20 cellular contexts compared by ENCODE assay signal in the genomic region with DNA sequence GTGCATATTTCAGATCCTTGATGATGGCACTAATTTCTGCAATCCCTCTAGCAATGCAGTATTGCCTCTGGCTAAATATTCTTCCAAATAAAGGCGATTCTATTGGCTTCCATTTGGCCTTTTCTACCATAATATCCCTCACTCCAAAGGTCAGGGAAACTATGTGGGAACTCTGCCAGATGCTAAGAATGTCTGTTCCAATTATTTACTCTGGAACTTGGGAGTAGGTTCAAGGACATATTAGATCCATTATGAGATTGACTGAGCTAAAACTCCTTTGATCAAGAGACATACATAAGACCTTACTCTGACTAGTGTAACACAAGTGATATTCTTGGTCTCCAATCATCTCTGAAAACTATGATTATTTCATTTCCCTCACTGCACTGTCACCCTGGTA.
DNase-seq lines count a peak whose midpoint lies in the region; ATAC-seq, FAIRE-seq and TF ChIP-seq lines count a peak whose summit lies in the region.
"Had no signal": no experiment of that assay in that cellular context is flagged by ENCODE, and none has a peak within 500 bp of the region (broad histone marks: within the 10 kb centered on the region; RNA-seq: fewer than 3 reads in every experiment).

No MANE protein-coding gene starts in this region.

- TF ChIP-seq POLR2A in HepG2 (IDR thresholded peaks at IDR 0.05; ENCODE audit: insufficient read depth in 1 of 2, low read depth in 2 of 2, low read length in 2 of 2) = no peak

- H3K36me3 ChIP-seq in ACC112 (ENCODE audit: insufficient read depth, low read length) = no peaks in the 10 kb centered on the region
- H3K36me3 ChIP-seq in HepG2 (replicated peaks in 1 of 2; ENCODE audit: control insufficient read depth in 1 of 2, insufficient read depth in 2 of 2, low read length in 2 of 2) = no peaks in the 10 kb centered on the region

- in situ Hi-C loops in HepG2 (cut with HindIII; ENCODE audit: extremely low pct_ligation_motif_present, low pct_unique_long_range_greater_than_20kb) = no loop called here

- 0% methylated on average over 1 of the region's 1 CpG for WGBS in HepG2 (ENCODE audit: low lambda C conversion rate)

- H4K20me1 ChIP-seq in HepG2 (ENCODE audit: insufficient read depth, low read length) = no peaks in the 10 kb centered on the region

- ATAC-seq in HepG2 (peak; percentile 97), GM18873 (IDR thresholded peaks at IDR 0.05; ENCODE audit: low FRiP score, unreplicated experiment) (no peak)

- H3K4me2 ChIP-seq in HepG2 (ENCODE audit: low read depth, low read length) = no peak overlapping the region

- POLR2A ChIA-PET in HepG2 (lab: Yijun Ruan, JAX) = interaction anchor here (1.0 to 1.2 kb wide), 2 partner anchors 8 to 52 kb away, joined by 3 to 4 read pairs; no protein-coding TSS in a partner anchor

- no peaks in the 10 kb centered on the region for H3K4me1 Mint-ChIP-seq in activated CD4-positive, alpha-beta T cell treated with anti-CD3 and anti-CD28 coated beads, Interleukin-2, amount 10 ng/mL, durations not matched to agents 24 days and 14 days
- no peaks in the 10 kb centered on the region for H3K4me1 Mint-ChIP-seq in activated T-helper 1 cell treated with anti-CD3 and anti-CD28 coated beads, Interleukin-12 subunit alpha, Interleukin-12 subunit beta, Interleukin-2, Interleukin-4 antibody, amounts not matched to agents 30 ng/mL and 10 ng/mL and 1 ng/mL, durations not matched to agents 14 hours and 24 hours and 36 hours (ENCODE audit: low read depth)
- H3K4me1 Mint-ChIP-seq: B cell had no signal

- no peak for TF ChIP-seq RAD21 in HepG2 (CRISPR knock-in tag; IDR thresholded peaks at IDR 0.05)

- no peak overlapping the region for H3K4me3 Mint-ChIP-seq in activated CD4-positive, alpha-beta T cell treated with anti-CD3 and anti-CD28 coated beads, Interleukin-2, amount 10 ng/mL, durations not matched to agents 24 days and 14 days
- H3K4me3 Mint-ChIP-seq in activated T-helper 1 cell treated with anti-CD3 and anti-CD28 coated beads, Interleukin-12 subunit alpha, Interleukin-12 subunit beta, Interleukin-2, Interleukin-4 antibody, amounts not matched to agents 30 ng/mL and 10 ng/mL and 1 ng/mL, durations not matched to agents 14 hours and 24 hours and 36 hours = no peak overlapping the region
- H3K4me3 Mint-ChIP-seq: B cell; CD4-positive, alpha-beta T cell; H9 had no signal

- no peaks in the 10 kb centered on the region for H3K27me3 ChIP-seq in ACC112 (ENCODE audit: insufficient read depth, low read length)
- H3K27me3 ChIP-seq in HepG2 (ENCODE audit: control insufficient read depth in 1 of 2, insufficient read depth in 2 of 2, low read length in 2 of 2) = no peaks in the 10 kb centered on the region

- H3K4me1 ChIP-seq in ACC112 (ENCODE audit: control insufficient read depth, insufficient read depth, low read length, unreplicated experiment) = peaks cover 8% of the 10 kb centered on the region
- H3K4me1 ChIP-seq in HepG2 (ENCODE audit: insufficient read depth, low read length) = peaks cover 31% of the 10 kb centered on the region

- no TSS peak for BruUV-seq in HepG2 (replicated peaks; lab: Mats Ljungman, UMichigan)

- no peak overlapping the region for H3K27ac Mint-ChIP-seq in activated CD4-positive, alpha-beta T cell treated with anti-CD3 and anti-CD28 coated beads, Interleukin-2, amount 10 ng/mL, durations not matched to agents 24 days and 14 days
- no peak overlapping the region for H3K27ac Mint-ChIP-seq in activated T-helper 1 cell treated with anti-CD3 and anti-CD28 coated beads, Interleukin-12 subunit alpha, Interleukin-12 subunit beta, Interleukin-2, Interleukin-4 antibody, amounts not matched to agents 30 ng/mL and 10 ng/mL and 1 ng/mL, durations not matched to agents 14 hours and 24 hours and 36 hours
- H3K27ac Mint-ChIP-seq: B cell; CD4-positive, alpha-beta T cell had no signal

- H3K9me3 Mint-ChIP-seq in activated CD4-positive, alpha-beta T cell treated with anti-CD3 and anti-CD28 coated beads, Interleukin-2, amount 10 ng/mL, durations not matched to agents 24 days and 14 days = no peaks in the 10 kb centered on the region
- H3K9me3 Mint-ChIP-seq in activated T-helper 1 cell treated with anti-CD3 and anti-CD28 coated beads, Interleukin-12 subunit alpha, Interleukin-12 subunit beta, Interleukin-2, Interleukin-4 antibody, amounts not matched to agents 30 ng/mL and 10 ng/mL and 1 ng/mL, durations not matched to agents 14 hours and 24 hours and 36 hours = no peaks in the 10 kb centered on the region

- no peaks in the 10 kb centered on the region for H3K36me3 Mint-ChIP-seq in activated CD4-positive, alpha-beta T cell treated with anti-CD3 and anti-CD28 coated beads, Interleukin-2, amount 10 ng/mL, durations not matched to agents 24 days and 14 days (ENCODE audit: low read depth)
- no peaks in the 10 kb centered on the region for H3K36me3 Mint-ChIP-seq in activated T-helper 1 cell treated with anti-CD3 and anti-CD28 coated beads, Interleukin-12 subunit alpha, Interleukin-12 subunit beta, Interleukin-2, Interleukin-4 antibody, amounts not matched to agents 30 ng/mL and 10 ng/mL and 1 ng/mL, durations not matched to agents 14 hours and 24 hours and 36 hours (ENCODE audit: low read depth)

- H3K4me3 ChIP-seq in ACC112 (ENCODE audit: low read depth, low read length) (no peak overlapping the region), HepG2 (replicated peaks in 1 of 3; ENCODE audit: insufficient read depth in 1 of 3, low read depth in 2 of 3, low read length in 3 of 3) (no peak overlapping the region)

- intact Hi-C loops in HepG2 (cut with micrococcal nuclease; ENCODE audit: unreplicated experiment) = loop anchor here (1.0 to 5.0 kb wide), 3 partner anchors 40 to 375 kb away; no protein-coding TSS in a partner anchor
- intact Hi-C loops in activated CD4-positive, alpha-beta T cell treated with anti-CD3 and anti-CD28 coated beads, Interleukin-2, amount 10 ng/mL, durations not matched to agents 24 days and 14 days (cut with micrococcal nuclease) = no loop called here
- intact Hi-C loops in activated T-helper 1 cell treated with anti-CD3 and anti-CD28 coated beads, Interleukin-12 subunit alpha, Interleukin-12 subunit beta, Interleukin-2, Interleukin-4 antibody, amounts not matched to agents 30 ng/mL and 10 ng/mL and 1 ng/mL, durations not matched to agents 14 hours and 24 hours and 36 hours (cut with micrococcal nuclease) = no loop called here

- H3K9me3 ChIP-seq in HepG2 (ENCODE audit: low read length) = peaks cover 9% of the 10 kb centered on the region; the same call in 1 of the 2 replicates

- peak overlapping the region; percentile 32 for H2AFZ ChIP-seq in ACC112 (ENCODE audit: low read length, unreplicated experiment)
- H2AFZ ChIP-seq in HepG2 (ENCODE audit: low read length) = no peak overlapping the region

- DNase-seq in M059J (ENCODE audit: low read depth) (peak; percentile 61), fibroblast of gingiva (ENCODE audit: low read depth) (peak; percentile 20), HepG2 (ENCODE audit: low spot score) (peak; percentile 97)
- DNase-seq in activated CD4-positive, alpha-beta T cell treated with anti-CD3 and anti-CD28 coated beads, Interleukin-2, amount 10 ng/mL, durations not matched to agents 24 days and 14 days = no peak
- DNase-seq in activated naive CD4-positive, alpha-beta T cell treated with anti-CD3 and anti-CD28 coated beads, Interleukin-2, amount 50 U/mL, for 16 hours = no peak
- no peak for DNase-seq in activated T-helper 1 cell treated with anti-CD3 and anti-CD28 coated beads, Interleukin-12 subunit alpha, Interleukin-12 subunit beta, Interleukin-2, Interleukin-4 antibody, amounts not matched to agents 30 ng/mL and 10 ng/mL and 1 ng/mL, durations not matched to agents 14 hours and 24 hours and 36 hours (ENCODE audit: low spot score)
- DNase-seq: 8988T; C1 segment of cervical spinal cord; Calu3; CD4-positive, alpha-beta T cell; DMS 273 treated with DMSO at 0.1 percent for 48 hours; GOT3; H9 had no signal

- no peak for TF ChIP-seq CTCF in HepG2 (CRISPR knock-in tag; IDR thresholded peaks at IDR 0.05)

- peak; percentile 39 for FAIRE-seq in HepG2 (lab: Jason Lieb, UNC)
- FAIRE-seq: G401.6, GM12891, GM19239, HTR-8/SVneo had no signal

- H3K27ac ChIP-seq in ACC112 (ENCODE audit: low read depth, low read length) (no peak overlapping the region), HepG2 (ENCODE audit: extremely low read length, insufficient read depth, low read length) (peak overlapping the region; percentile 73)

- CTCF ChIA-PET in HepG2 (lab: Yijun Ruan, JAX; ENCODE audit: low intra/inter-chr PET ratio, low total read pairs) = no interaction called here

- no peaks in the 10 kb centered on the region for H3K79me2 ChIP-seq in ACC112 (ENCODE audit: control insufficient read depth, insufficient read depth, low read length, unreplicated experiment)
- no peaks in the 10 kb centered on the region for H3K79me2 ChIP-seq in HepG2 (ENCODE audit: insufficient read depth, low read length)

- no peak overlapping the region for H3K9ac ChIP-seq in HepG2 (ENCODE audit: insufficient read depth, low read depth, low read length)

- TF ChIP-seq EP300 in HepG2 (IDR thresholded peaks at IDR 0.05; ENCODE audit: low read depth in 2 of 2, low read length in 2 of 2) = peak in 1 of 2 experiments; percentile 94; a peak in 2 of 4 replicates
- peak; percentile 82; the same call in 1 of the 2 replicates for TF ChIP-seq EP300 in HepG2 (CRISPR knock-in tag; IDR thresholded peaks at IDR 0.05; ENCODE audit: borderline replicate concordance)

- H3K27me3 Mint-ChIP-seq in activated CD4-positive, alpha-beta T cell treated with anti-CD3 and anti-CD28 coated beads, Interleukin-2, amount 10 ng/mL, durations not matched to agents 24 days and 14 days = no peaks in the 10 kb centered on the region
- H3K27me3 Mint-ChIP-seq in activated T-helper 1 cell treated with anti-CD3 and anti-CD28 coated beads, Interleukin-12 subunit alpha, Interleukin-12 subunit beta, Interleukin-2, Interleukin-4 antibody, amounts not matched to agents 30 ng/mL and 10 ng/mL and 1 ng/mL, durations not matched to agents 14 hours and 24 hours and 36 hours (ENCODE audit: insufficient read depth) = no peaks in the 10 kb centered on the region
- H3K27me3 Mint-ChIP-seq: B cell; CD4-positive, alpha-beta T cell had no signal

TF ChIP-seq in HepG2, 621 proteins besides CTCF, POLR2A, EP300 and RAD21 (continues in another document):
- TF ChIP-seq ZNF12 (CRISPR knock-in tag; IDR thresholded peaks at IDR 0.05) (peak; percentile 45; the same call in 1 of the 2 replicates), SP5 (CRISPR knock-in tag; IDR thresholded peaks at IDR 0.05; ENCODE audit: borderline replicate concordance, low read depth) (no peak), ZNF75D (CRISPR knock-in tag; IDR thresholded peaks at IDR 0.05; ENCODE audit: borderline replicate concordance) (no peak)

Comparison
In these comparisons a context has a peak if more than half of its experiments do, and no peak if none do; other contexts are left out.
1. DNase-seq: peak in M059J (single experiment), fibroblast of gingiva (single experiment) and HepG2 (single experiment); none in activated CD4-positive, alpha-beta T cell treated with anti-CD3 and anti-CD28 coated beads, Interleukin-2, amount 10 ng/mL, durations not matched to agents 24 days and 14 days (single experiment), activated naive CD4-positive, alpha-beta T cell treated with anti-CD3 and anti-CD28 coated beads, Interleukin-2, amount 50 U/mL, for 16 hours (single experiment) and activated T-helper 1 cell treated with anti-CD3 and anti-CD28 coated beads, Interleukin-12 subunit alpha, Interleukin-12 subunit beta, Interleukin-2, Interleukin-4 antibody, amounts not matched to agents 30 ng/mL and 10 ng/mL and 1 ng/mL, durations not matched to agents 14 hours and 24 hours and 36 hours (single experiment).